32 cellular contexts compared by ENCODE assay signal in genomic region chr13:113082198-113083021, GRCh38. TPM values are rescaled to one million over a fixed set of nuclear protein-coding genes. Genes with fewer than 3 reads are reported as not detected.
"Had no signal": no experiment of that assay in that cellular context is flagged by ENCODE, and none has a peak within 500 bp of the region (broad histone marks: within the 10 kb centered on the region; RNA-seq: fewer than 3 reads in every experiment).

No MANE protein-coding gene starts in this region.

- H3K27ac ChIP-seq: brain microvascular endothelial cell, Peyer's patch, WERI-Rb-1 had no signal

- H3K9me3 ChIP-seq: Peyer's patch had no signal

- H3K36me3 ChIP-seq: brain microvascular endothelial cell had no signal

- H3K4me3 Mint-ChIP-seq: activated CD4-positive, alpha-beta memory T cell treated with anti-CD3 and anti-CD28 coated beads, Interleukin-2, amount 10 ng/mL, durations not matched to agents 7 days and 5 days; activated CD8-positive, alpha-beta memory T cell treated with anti-CD3 and anti-CD28 coated beads, Interleukin-2, amount 10 ng/mL, durations not matched to agents 7 days and 5 days; activated naive CD4-positive, alpha-beta T cell treated with anti-CD3 and anti-CD28 coated beads, Interleukin-2, amount 10 ng/mL, durations not matched to agents 7 days and 5 days; activated naive CD8-positive, alpha-beta T cell treated with anti-CD3 and anti-CD28 coated beads for 36 hours had no signal

- H3K36me3 Mint-ChIP-seq: activated CD8-positive, alpha-beta memory T cell treated with anti-CD3 and anti-CD28 coated beads, Interleukin-2, amount 10 ng/mL, durations not matched to agents 7 days and 5 days; activated naive CD4-positive, alpha-beta T cell treated with anti-CD3 and anti-CD28 coated beads, Interleukin-2, amount 10 ng/mL, durations not matched to agents 7 days and 5 days; activated naive CD8-positive, alpha-beta T cell treated with anti-CD3 and anti-CD28 coated beads for 36 hours had no signal

- H3K9me3 Mint-ChIP-seq: activated CD4-positive, alpha-beta memory T cell treated with anti-CD3 and anti-CD28 coated beads, Interleukin-2, amount 10 ng/mL, durations not matched to agents 7 days and 5 days; activated naive CD4-positive, alpha-beta T cell treated with anti-CD3 and anti-CD28 coated beads, Interleukin-2, amount 10 ng/mL, durations not matched to agents 7 days and 5 days; activated naive CD8-positive, alpha-beta T cell treated with anti-CD3 and anti-CD28 coated beads for 36 hours had no signal

- ATAC-seq: activated CD8-positive, alpha-beta memory T cell treated with anti-CD3 and anti-CD28 coated beads, Interleukin-2, amount 10 ng/mL, durations not matched to agents 7 days and 5 days had no signal

- H3K27ac Mint-ChIP-seq: activated CD4-positive, alpha-beta memory T cell treated with anti-CD3 and anti-CD28 coated beads, Interleukin-2, amount 10 ng/mL, durations not matched to agents 7 days and 5 days; activated CD8-positive, alpha-beta memory T cell treated with anti-CD3 and anti-CD28 coated beads, Interleukin-2, amount 10 ng/mL, durations not matched to agents 7 days and 5 days; activated naive CD4-positive, alpha-beta T cell treated with anti-CD3 and anti-CD28 coated beads, Interleukin-2, amount 10 ng/mL, durations not matched to agents 7 days and 5 days; activated naive CD8-positive, alpha-beta T cell treated with anti-CD3 and anti-CD28 coated beads for 36 hours had no signal

- H3K4me3 ChIP-seq: Peyer's patch had no signal

- H3K4me1 ChIP-seq: Peyer's patch had no signal

- H3K4me1 Mint-ChIP-seq: activated CD4-positive, alpha-beta memory T cell treated with anti-CD3 and anti-CD28 coated beads, Interleukin-2, amount 10 ng/mL, durations not matched to agents 7 days and 5 days; activated CD8-positive, alpha-beta memory T cell treated with anti-CD3 and anti-CD28 coated beads, Interleukin-2, amount 10 ng/mL, durations not matched to agents 7 days and 5 days; activated naive CD4-positive, alpha-beta T cell treated with anti-CD3 and anti-CD28 coated beads, Interleukin-2, amount 10 ng/mL, durations not matched to agents 7 days and 5 days; activated naive CD8-positive, alpha-beta T cell treated with anti-CD3 and anti-CD28 coated beads for 36 hours had no signal

- H3K27me3 ChIP-seq: brain microvascular endothelial cell, Peyer's patch had no signal

- H3K27me3 Mint-ChIP-seq: activated CD4-positive, alpha-beta memory T cell treated with anti-CD3 and anti-CD28 coated beads, Interleukin-2, amount 10 ng/mL, durations not matched to agents 7 days and 5 days; activated CD8-positive, alpha-beta memory T cell treated with anti-CD3 and anti-CD28 coated beads, Interleukin-2, amount 10 ng/mL, durations not matched to agents 7 days and 5 days; activated naive CD4-positive, alpha-beta T cell treated with anti-CD3 and anti-CD28 coated beads, Interleukin-2, amount 10 ng/mL, durations not matched to agents 7 days and 5 days; activated naive CD8-positive, alpha-beta T cell treated with anti-CD3 and anti-CD28 coated beads for 36 hours had no signal

- DNase-seq: activated CD4-positive, alpha-beta memory T cell treated with anti-CD3 and anti-CD28 coated beads, Interleukin-2, amount 10 ng/mL, durations not matched to agents 7 days and 5 days; activated CD4-positive, alpha-beta T cell treated with anti-CD3 and anti-CD28 coated beads for 1 hour; activated CD4-positive, alpha-beta T cell treated with anti-CD3 and anti-CD28 coated beads for 48 hours; activated CD4-positive, CD25-positive, alpha-beta regulatory T cell; activated CD8-positive, alpha-beta memory T cell treated with anti-CD3 and anti-CD28 coated beads for 24 hours; activated CD8-positive, alpha-beta memory T cell treated with anti-CD3 and anti-CD28 coated beads, Interleukin-2, amount 10 ng/mL, durations not matched to agents 7 days and 5 days; activated CD8-positive, alpha-beta memory T cell treated with anti-CD3 and anti-CD28 coated beads, Interleukin-2, amount 50 U/mL, for 48 hours; activated effector memory CD4-positive, alpha-beta T cell treated with Interleukin-2 at 50 U/mL for 16 hours; activated naive CD4-positive, alpha-beta T cell treated with anti-CD3 and anti-CD28 coated beads, Interleukin-2, amount 10 ng/mL, durations not matched to agents 7 days and 5 days; activated naive CD8-positive, alpha-beta T cell treated with anti-CD3 and anti-CD28 coated beads for 36 hours; activated T-cell treated with anti-CD3 and anti-CD28 coated beads, Interleukin-2, amount 50 U/mL, for 48 hours; amniotic stem cell; brain microvascular endothelial cell; Karpas-422; KBM-7; NCI-H1048; NCI-H1105 treated with DMSO at 0.1 percent for 48 hours; NCI-H1436; NCI-H1694; NCI-H1930; NCI-H2081 treated with DMSO at 0.1 percent for 48 hours; NCI-H345; NCI-H524 treated with DMSO at 0.1 percent for 48 hours; PC-3; Peyer's patch; RPMI8226; SW 1271; T-helper 1 cell; T1000; WERI-Rb-1 had no signal

RNA-seq across cellular contexts. Expression of gene F7, which starts 23.2 kb away (rescaled TPM):
- total RNA-seq: activated CD4-positive, alpha-beta memory T cell treated with anti-CD3 and anti-CD28 coated beads, Interleukin-2, amount 10 ng/mL, durations not matched to agents 7 days and 5 days; activated CD8-positive, alpha-beta memory T cell treated with anti-CD3 and anti-CD28 coated beads, Interleukin-2, amount 10 ng/mL, durations not matched to agents 7 days and 5 days; MCF 10A; PC-3; T-helper 2 cell treated with Interferon-gamma antibody and Interleukin-4, amounts not matched to agents 100 ng/mL and 5 ng/mL, for 36 hours had no signal

RNA-seq across cellular contexts. Expression of gene F10, which starts 40.2 kb away (rescaled TPM):
- total RNA-seq: activated CD4-positive, alpha-beta memory T cell treated with anti-CD3 and anti-CD28 coated beads, Interleukin-2, amount 10 ng/mL, durations not matched to agents 7 days and 5 days; activated CD8-positive, alpha-beta memory T cell treated with anti-CD3 and anti-CD28 coated beads, Interleukin-2, amount 10 ng/mL, durations not matched to agents 7 days and 5 days; activated naive CD8-positive, alpha-beta T cell treated with anti-CD3 and anti-CD28 coated beads for 36 hours; MCF 10A; PC-3; T-helper 2 cell treated with Interferon-gamma antibody and Interleukin-4, amounts not matched to agents 100 ng/mL and 5 ng/mL, for 36 hours had no signal
